In genomic region chr14:67940894-67941455, GRCh38 we compare ENCODE assay signal across 9 cellular contexts.
DNase-seq lines count a peak whose midpoint lies in the region; ATAC-seq and TF ChIP-seq lines count a peak whose summit lies in the region.
"Had no signal": no experiment of that assay in that cellular context is flagged by ENCODE, and none has a peak within 500 bp of the region (broad histone marks: within the 10 kb centered on the region; RNA-seq: fewer than 3 reads in every experiment).

No MANE protein-coding gene starts in this region.

- no peak overlapping the region for H3K14ac ChIP-seq in mesenchymal stem cell (ENCODE audit: low read length in 2 of 2)

- intact Hi-C loops in dorsolateral prefrontal cortex (cut with DNase I), result loop anchor here (10.0 kb wide), 2 partner anchors 274 to 304 kb away; no protein-coding TSS in a partner anchor

- WGBS in mesenchymal stem cell, result 24% methylated on average over 3 of the region's 3 CpGs
- 8% methylated on average over 3 of the region's 3 CpGs for WGBS in urinary bladder

- no peak overlapping the region for H2BK15ac ChIP-seq in mesenchymal stem cell (ENCODE audit: low read depth, poor library complexity, severe bottlenecking)

- H3K4ac ChIP-seq in mesenchymal stem cell (ENCODE audit: low read depth in 1 of 2, low read length in 2 of 2), result peak overlapping the region in 1 of 2 experiments; percentile 95

- H2BK120ac ChIP-seq in mesenchymal stem cell (ENCODE audit: low read depth, low read length), result no peak overlapping the region

- no peaks in the 10 kb centered on the region for H3K27me3 ChIP-seq in dorsolateral prefrontal cortex
- H3K27me3 ChIP-seq in mesenchymal stem cell (ENCODE audit: control insufficient read depth in 1 of 2, insufficient read depth in 1 of 2, low read length in 2 of 2), result no peaks in the 10 kb centered on the region

- H3K4me1 ChIP-seq in mesenchymal stem cell (ENCODE audit: control insufficient read depth, insufficient read depth, low read depth, low read length) (no peaks in the 10 kb centered on the region), urinary bladder (ENCODE audit: insufficient read depth) (peaks cover 3% of the 10 kb centered on the region)

- H2BK5ac ChIP-seq in mesenchymal stem cell (ENCODE audit: low read depth, low read length, poor library complexity, severe bottlenecking), result no peak overlapping the region

- POLR2A ChIA-PET in naive thymus-derived CD8-positive, alpha-beta T cell (lab: Charles Lee), result no interaction called here

- DNase-seq in DMS 273 (lab: John Stamatoyannopoulos, UW; ENCODE audit: unreplicated experiment), result peak; percentile 50
- no peak for DNase-seq in DMS 273 treated with DMSO at 0.1 percent for 48 hours (lab: John Stamatoyannopoulos, UW)
- no peak for DNase-seq in dorsolateral prefrontal cortex
- peak; percentile 61 for DNase-seq in mesenchymal stem cell
- no peak for DNase-seq in naive thymus-derived CD8-positive, alpha-beta T cell
- DNase-seq in activated effector memory CD4-positive, alpha-beta T cell treated with anti-CD3 and anti-CD28 coated beads, Interleukin-2, amount 50 U/mL, for 16 hours, result no peak

- H3K4me2 ChIP-seq in mesenchymal stem cell (ENCODE audit: low read length, poor library complexity, severe bottlenecking), result no peak overlapping the region

- H3K79me1 ChIP-seq in mesenchymal stem cell (replicated peaks; ENCODE audit: low read length, poor library complexity, severe bottlenecking), result no peaks in the 10 kb centered on the region

- H3K36me3 ChIP-seq in mesenchymal stem cell (ENCODE audit: control insufficient read depth in 1 of 2, insufficient read depth in 2 of 2, low read depth in 1 of 2, low read length in 2 of 2) (no peaks in the 10 kb centered on the region), urinary bladder (ENCODE audit: insufficient read depth) (no peaks in the 10 kb centered on the region)

- no peak overlapping the region for H2AK5ac ChIP-seq in mesenchymal stem cell (ENCODE audit: low read length, severe bottlenecking)

- H3K4me3 ChIP-seq in dorsolateral prefrontal cortex, result no peak overlapping the region
- H3K4me3 ChIP-seq in mesenchymal stem cell (ENCODE audit: insufficient read depth in 1 of 2, low read depth in 1 of 2, low read length in 2 of 2), result peak overlapping the region in 1 of 2 experiments; percentile 38
- H3K4me3 ChIP-seq in urinary bladder (ENCODE audit: low read depth, low read length), result no peak overlapping the region

- no peaks in the 10 kb centered on the region for H3K36me3 Mint-ChIP-seq in naive thymus-derived CD8-positive, alpha-beta T cell
- H3K36me3 Mint-ChIP-seq: stimulated activated effector memory CD8-positive, alpha-beta T cell treated with anti-CD3 and anti-CD28 coated beads, Interleukin-12 subunit alpha, Interleukin-12 subunit beta, amount 100 ng/mL, for 72 hours had no signal

- no peak overlapping the region for H4K8ac ChIP-seq in mesenchymal stem cell (ENCODE audit: low read length)

- H3K27ac Mint-ChIP-seq in naive thymus-derived CD8-positive, alpha-beta T cell, result no peak overlapping the region
- H3K27ac Mint-ChIP-seq: stimulated activated effector memory CD8-positive, alpha-beta T cell treated with anti-CD3 and anti-CD28 coated beads, Interleukin-12 subunit alpha, Interleukin-12 subunit beta, amount 100 ng/mL, for 72 hours had no signal

- H3K9me3 Mint-ChIP-seq in naive thymus-derived CD8-positive, alpha-beta T cell, result no peaks in the 10 kb centered on the region
- H3K9me3 Mint-ChIP-seq: stimulated activated effector memory CD8-positive, alpha-beta T cell treated with anti-CD3 and anti-CD28 coated beads, Interleukin-12 subunit alpha, Interleukin-12 subunit beta, amount 100 ng/mL, for 72 hours had no signal

- no peak overlapping the region for H4K91ac ChIP-seq in mesenchymal stem cell (ENCODE audit: low read length)

- no peak for TF ChIP-seq CTCF in dorsolateral prefrontal cortex (IDR thresholded peaks at IDR 0.05 in 54 of 56, conservative IDR thresholded peaks at IDR 0.05 in 2 of 56; ENCODE audit: low read depth in 1 of 56, partially characterized antibody in 56 of 56)

- H3K23ac ChIP-seq in mesenchymal stem cell (ENCODE audit: low read length in 2 of 2), result no peak overlapping the region

- H3K27ac ChIP-seq in dorsolateral prefrontal cortex, result peak overlapping the region in 39 of 59 donors; percentile 0 to 82 (median 53)
- peak overlapping the region; percentile 72 for H3K27ac ChIP-seq in mesenchymal stem cell (ENCODE audit: low read length, poor library complexity, severe bottlenecking)
- peak overlapping the region; percentile 60 for H3K27ac ChIP-seq in urinary bladder (ENCODE audit: low read depth)

- no peaks in the 10 kb centered on the region for H3K9me3 ChIP-seq in mesenchymal stem cell (ENCODE audit: control insufficient read depth, low read length)

- H3K27me3 Mint-ChIP-seq in naive thymus-derived CD8-positive, alpha-beta T cell, result no peaks in the 10 kb centered on the region

- H3K4me1 Mint-ChIP-seq in naive thymus-derived CD8-positive, alpha-beta T cell, result peaks cover 0 to 3% (median under 1%) of the 10 kb centered on the region in 4 donors
- H3K4me1 Mint-ChIP-seq: stimulated activated effector memory CD8-positive, alpha-beta T cell treated with anti-CD3 and anti-CD28 coated beads, Interleukin-12 subunit alpha, Interleukin-12 subunit beta, amount 100 ng/mL, for 72 hours had no signal

- H2BK12ac ChIP-seq in mesenchymal stem cell (ENCODE audit: low read length in 2 of 2), result peak overlapping the region in 1 of 2 experiments; percentile 83

- H2AFZ ChIP-seq in mesenchymal stem cell (ENCODE audit: low read depth, low read length), result no peak overlapping the region

- H3K18ac ChIP-seq in mesenchymal stem cell (ENCODE audit: low read depth in 1 of 2, low read length in 2 of 2), result peak overlapping the region; percentile 10 to 40

- ATAC-seq in naive thymus-derived CD8-positive, alpha-beta T cell, result no peak
- ATAC-seq in HG03571 (IDR thresholded peaks at IDR 0.05; ENCODE audit: unreplicated experiment), result no peak
- ATAC-seq: stimulated activated effector memory CD8-positive, alpha-beta T cell treated with anti-CD3 and anti-CD28 coated beads, Interleukin-12 subunit alpha, Interleukin-12 subunit beta, amount 100 ng/mL, for 72 hours had no signal

- H3K4me3 Mint-ChIP-seq in naive thymus-derived CD8-positive, alpha-beta T cell, result no peak overlapping the region
- H3K4me3 Mint-ChIP-seq: stimulated activated effector memory CD8-positive, alpha-beta T cell treated with anti-CD3 and anti-CD28 coated beads, Interleukin-12 subunit alpha, Interleukin-12 subunit beta, amount 100 ng/mL, for 72 hours had no signal

- H3K9ac ChIP-seq in mesenchymal stem cell (ENCODE audit: low read length), result peak overlapping the region; percentile 86

Comparison
In these comparisons a context has a peak if more than half of its experiments do, and no peak if none do; other contexts are left out.
1. DNase-seq: peak in DMS 273 (single experiment) and mesenchymal stem cell (single experiment); none in DMS 273 treated with DMSO at 0.1 percent for 48 hours (single experiment), dorsolateral prefrontal cortex (0 of 10), naive thymus-derived CD8-positive, alpha-beta T cell (0 of 10) and activated effector memory CD4-positive, alpha-beta T cell treated with anti-CD3 and anti-CD28 coated beads, Interleukin-2, amount 50 U/mL, for 16 hours (single experiment).
2. Peak in every context shown above with its lines, with median percentiles within 50 percentile points of each other: H3K27ac ChIP-seq.